ENCODE assay signal across 8 cellular contexts in genomic region chr6:27864906-27865883, GRCh38. TPM values are rescaled to one million over a fixed set of nuclear protein-coding genes. Genes with fewer than 3 reads are reported as not detected.
DNase-seq lines count a peak whose midpoint lies in the region; ATAC-seq and TF ChIP-seq lines count a peak whose summit lies in the region.

No MANE protein-coding gene starts in this region.

- no peaks in the 10 kb centered on the region for H3K4me1 ChIP-seq in iPS DF 6.9 (ENCODE audit: control insufficient read depth, insufficient read depth, low read length)
- peaks cover 0 to 37% (median 35%) of the 10 kb centered on the region in 4 donors for H3K4me1 ChIP-seq in sigmoid colon

- H3K27me3 Mint-ChIP-seq in brain, result peaks cover 15% of the 10 kb centered on the region

- peak overlapping the region; percentile 93 to 97 (median 94) for H3K4me3 Mint-ChIP-seq in brain

- H3K27me3 ChIP-seq in iPS DF 6.9 (ENCODE audit: control insufficient read depth, insufficient read depth, low read length), result no peaks in the 10 kb centered on the region
- peaks cover 12 to 68% (median 66%) of the 10 kb centered on the region in 3 donors for H3K27me3 ChIP-seq in sigmoid colon

- whole genome bisulfite sequencing in iPS DF 6.9 (ENCODE audit: insufficient coverage, insufficient read length), result no CpG with 5 or more reads among the region's 58 CpGs
- 1% methylated on average over 58 of the region's 58 CpGs for WGBS in sigmoid colon, 2 donors

- H3K9me3 ChIP-seq in iPS DF 6.9 (ENCODE audit: control insufficient read depth, insufficient read depth, low read length), result no peaks in the 10 kb centered on the region
- H3K9me3 ChIP-seq in sigmoid colon, result no peaks in the 10 kb centered on the region

- intact Hi-C loops in sigmoid colon (cut with DNase I), result no loop called here

- peak overlapping the region; percentile 99 for H3K27ac ChIP-seq in 22Rv1
- no peak overlapping the region for H3K27ac ChIP-seq in iPS DF 6.9 (ENCODE audit: low read length)
- peak overlapping the region; percentile 20 to 62 (median 44) for H3K27ac ChIP-seq in sigmoid colon

- peak overlapping the region; percentile 68; the same call in 1 of the 2 replicates for H3K4me3 ChIP-seq in iPS DF 6.9 (ENCODE audit: low read length)
- H3K4me3 ChIP-seq in sigmoid colon, result peak overlapping the region; percentile 39 to 61 (median 51)

- no peak for TF ChIP-seq EP300 in sigmoid colon (IDR thresholded peaks at IDR 0.05)

- peaks cover 8% of the 10 kb centered on the region for H3K36me3 Mint-ChIP-seq in brain

- DNase-seq in NCI-H187 treated with DMSO at 0.1 percent for 48 hours (lab: John Stamatoyannopoulos, UW) (peak; percentile 84), T-helper 22 cell (ENCODE audit: low read depth) (peak; percentile 49), iPS DF 6.9 (ENCODE audit: low read depth, low spot score) (no peak), sigmoid colon (peak; percentile 74)

- TF ChIP-seq CTCF in 22Rv1 (IDR thresholded peaks at IDR 0.05) (no peak), brain (conservative IDR thresholded peaks at IDR 0.05) (no peak), sigmoid colon (IDR thresholded peaks at IDR 0.05) (no peak)

- H3K27ac Mint-ChIP-seq in brain, result peak overlapping the region; percentile 83 to 96 (median 89)

- peak; percentile 27 to 59 for TF ChIP-seq POLR2A in sigmoid colon (IDR thresholded peaks at IDR 0.05)

- H3K36me3 ChIP-seq in iPS DF 6.9 (ENCODE audit: control insufficient read depth, insufficient read depth, low read length), result no peaks in the 10 kb centered on the region
- no peaks in the 10 kb centered on the region for H3K36me3 ChIP-seq in sigmoid colon

- H3K4me1 Mint-ChIP-seq in brain, result peaks cover 25% of the 10 kb centered on the region

- H3K9me3 Mint-ChIP-seq in brain, result peaks cover 3 to 15% (median 14%) of the 10 kb centered on the region in 5 experiments

- ATAC-seq in GM18508 (IDR thresholded peaks at IDR 0.05; ENCODE audit: insufficient read depth, unreplicated experiment) (peak; percentile 50), HG02981 (IDR thresholded peaks at IDR 0.05; ENCODE audit: unreplicated experiment) (peak; percentile 55)

RNA-seq across cellular contexts. Expression of gene OR2B2, which starts 47.0 kb away (rescaled TPM):
- polyA plus RNA-seq in brain (ENCODE audit: insufficient read depth, low read depth, low replicate concordance) (not detected), sigmoid colon (not detected)
- total RNA-seq in sigmoid colon, result not detected
